7 cellular contexts compared by ENCODE assay signal in the genomic region with DNA sequence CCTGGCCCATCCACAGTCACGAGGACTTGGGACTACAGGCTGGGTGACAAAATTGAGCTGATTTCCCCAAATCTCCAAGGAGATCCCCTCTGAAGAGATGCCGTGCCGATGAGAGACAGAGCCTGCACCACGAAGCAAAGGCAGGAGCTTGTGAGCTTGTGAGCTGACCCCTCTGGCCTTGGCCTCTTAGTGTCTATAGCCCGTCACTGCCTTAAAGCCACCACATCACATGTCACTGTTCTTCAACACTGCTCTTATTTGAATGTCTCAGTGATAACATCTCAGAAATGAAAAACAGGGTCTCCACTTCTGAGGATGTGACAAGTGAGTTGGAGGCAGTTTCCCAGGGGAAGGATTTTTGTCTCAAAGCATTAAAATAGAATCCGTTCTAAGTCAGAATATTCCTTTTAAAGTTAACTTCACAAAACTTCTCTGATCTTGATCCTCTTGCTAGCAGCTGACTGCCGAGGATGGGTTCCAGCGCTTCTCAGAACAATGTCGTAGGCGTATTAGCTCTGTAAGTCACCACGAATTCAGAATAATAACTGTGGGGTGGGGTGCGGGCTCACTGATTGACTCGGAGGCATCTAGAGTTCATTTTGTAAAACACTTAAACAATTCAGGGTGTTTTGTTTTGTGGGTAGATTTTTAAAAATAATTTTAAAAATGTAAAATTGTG. TPM values are rescaled to one million over a fixed set of nuclear protein-coding genes. Genes with fewer than 3 reads are reported as not detected.
DNase-seq lines count a peak whose midpoint lies in the region; ATAC-seq lines count a peak whose summit lies in the region.

No MANE protein-coding gene starts in this region.

- no peak overlapping the region for H3K56ac ChIP-seq in mesendoderm (ENCODE audit: low read length)

- CTCF ChIA-PET in activated CD8-positive, alpha-beta T cell treated with anti-CD3 and anti-CD28 coated beads, Interleukin-2, amount 10 ng/mL, durations not matched to agents 7 days and 5 days (lab: Charles Lee), result interaction anchor here (0.6 to 3.8 kb wide), 12 partner anchors 9 to 279 kb away, joined by 3 to 29 read pairs (median 4); a partner anchor contains a TSS

- H3K79me2 ChIP-seq in mesendoderm (ENCODE audit: control insufficient read depth, insufficient read depth, low read length), result no peaks in the 10 kb centered on the region

- H4K5ac ChIP-seq in mesendoderm (ENCODE audit: low read length), result no peak overlapping the region

- H3K4me1 Mint-ChIP-seq in activated CD8-positive, alpha-beta T cell treated with anti-CD3 and anti-CD28 coated beads, Interleukin-2, amount 10 ng/mL, durations not matched to agents 7 days and 5 days (ENCODE audit: low read depth), result peaks cover 90% of the 10 kb centered on the region

- no peaks in the 10 kb centered on the region for H3K27me3 ChIP-seq in mesendoderm (ENCODE audit: insufficient read depth, low read length, poor library complexity)

- no peak overlapping the region for H2BK5ac ChIP-seq in mesendoderm (ENCODE audit: low read length)

- H3K23ac ChIP-seq in mesendoderm (ENCODE audit: low read length), result no peak overlapping the region

- no peak overlapping the region for H3K18ac ChIP-seq in mesendoderm (ENCODE audit: low read length)

- POLR2A ChIA-PET in activated CD8-positive, alpha-beta T cell treated with anti-CD3 and anti-CD28 coated beads, Interleukin-2, amount 10 ng/mL, durations not matched to agents 7 days and 5 days (lab: Charles Lee), result interaction anchor here (0.7 to 1.6 kb wide), 8 partner anchors 9 to 82 kb away, joined by 3 to 10 read pairs (median 4); a partner anchor contains a TSS

- H3K4me1 ChIP-seq in mesendoderm (ENCODE audit: control insufficient read depth, low read depth, low read length), result no peaks in the 10 kb centered on the region

- peak overlapping the region; percentile 63 for H3K4me3 Mint-ChIP-seq in activated CD8-positive, alpha-beta T cell treated with anti-CD3 and anti-CD28 coated beads, Interleukin-2, amount 10 ng/mL, durations not matched to agents 7 days and 5 days

- intact Hi-C loops in Right ventricle myocardium superior (cut with DNase I), result no loop called here

- H2BK120ac ChIP-seq in mesendoderm (ENCODE audit: low read depth, low read length), result no peak overlapping the region

- H3K36me3 ChIP-seq in mesendoderm (ENCODE audit: control insufficient read depth, insufficient read depth, low read length), result no peaks in the 10 kb centered on the region

- no peak overlapping the region for H3K9ac ChIP-seq in mesendoderm (ENCODE audit: low read length)

- no peak overlapping the region for H4K8ac ChIP-seq in mesendoderm (ENCODE audit: low read depth, low read length)

- no peaks in the 10 kb centered on the region for H3K27me3 Mint-ChIP-seq in activated CD8-positive, alpha-beta T cell treated with anti-CD3 and anti-CD28 coated beads, Interleukin-2, amount 10 ng/mL, durations not matched to agents 7 days and 5 days (ENCODE audit: low read depth)

- DNase-seq in activated CD8-positive, alpha-beta T cell treated with anti-CD3 and anti-CD28 coated beads, Interleukin-2, amount 10 ng/mL, durations not matched to agents 7 days and 5 days, result peak; percentile 42
- DNase-seq in Right ventricle myocardium superior, result peak; percentile 54
- peak; percentile 39 for DNase-seq in stimulated activated CD8-positive, alpha-beta memory T cell treated with anti-CD3 and anti-CD28 coated beads, Interleukin-12 subunit alpha, Interleukin-12 subunit beta, amount 100 ng/mL, for 4 hours (ENCODE audit: low read depth)
- DNase-seq in DMS 273 (lab: John Stamatoyannopoulos, UW; ENCODE audit: unreplicated experiment), result no peak
- no peak for DNase-seq in NCI-H446 (lab: John Stamatoyannopoulos, UW)
- DNase-seq in mesendoderm, result no peak

- ATAC-seq in HG02798 (IDR thresholded peaks at IDR 0.05; ENCODE audit: poor library complexity, unreplicated experiment) (peak; percentile 69), Right ventricle myocardium superior (ENCODE audit: poor library complexity) (peak; percentile 68)
- peak; percentile 30 for ATAC-seq in activated CD8-positive, alpha-beta T cell treated with anti-CD3 and anti-CD28 coated beads, Interleukin-2, amount 10 ng/mL, durations not matched to agents 7 days and 5 days

- no peak overlapping the region for H3K4me2 ChIP-seq in mesendoderm (ENCODE audit: low read length)

- H2BK15ac ChIP-seq in mesendoderm (replicated peaks; ENCODE audit: low read depth), result no peak overlapping the region

- no peak overlapping the region for H3K27ac ChIP-seq in mesendoderm (ENCODE audit: low read depth, low read length)

- H3K79me1 ChIP-seq in mesendoderm (ENCODE audit: low read length), result no peaks in the 10 kb centered on the region

- H3K27ac Mint-ChIP-seq in activated CD8-positive, alpha-beta T cell treated with anti-CD3 and anti-CD28 coated beads, Interleukin-2, amount 10 ng/mL, durations not matched to agents 7 days and 5 days, result peak overlapping the region; percentile 80

- H3K9me3 Mint-ChIP-seq in activated CD8-positive, alpha-beta T cell treated with anti-CD3 and anti-CD28 coated beads, Interleukin-2, amount 10 ng/mL, durations not matched to agents 7 days and 5 days (ENCODE audit: insufficient read depth), result no peaks in the 10 kb centered on the region

- H3K4me3 ChIP-seq in mesendoderm (ENCODE audit: low read length), result no peak overlapping the region

- no CpG with 5 or more reads among the region's 13 CpGs for WGBS in mesendoderm (ENCODE audit: extremely low coverage, insufficient coverage, low lambda C conversion rate)

- peaks cover 67% of the 10 kb centered on the region for H3K36me3 Mint-ChIP-seq in activated CD8-positive, alpha-beta T cell treated with anti-CD3 and anti-CD28 coated beads, Interleukin-2, amount 10 ng/mL, durations not matched to agents 7 days and 5 days (ENCODE audit: low read depth)

- no peak overlapping the region for H3K4ac ChIP-seq in mesendoderm (ENCODE audit: low read depth, low read length)

- no peak overlapping the region for H2AK5ac ChIP-seq in mesendoderm (ENCODE audit: low read length)

RNA-seq across cellular contexts. Expression of a gene that starts 37.5 kb away (rescaled TPM):
- 10 to 100 TPM; 82.1 to 85.2 TPM for total RNA-seq in activated CD8-positive, alpha-beta T cell treated with anti-CD3 and anti-CD28 coated beads, Interleukin-2, amount 10 ng/mL, durations not matched to agents 7 days and 5 days
- total RNA-seq in Right ventricle myocardium superior, result 3.0 TPM
- 5.2 TPM for polyA plus RNA-seq in mesendoderm (2013, experiment 1 of 2)
- polyA plus RNA-seq in mesendoderm (2013, experiment 2 of 2), result 5.9 TPM

Comparison
In these comparisons a context has a peak if more than half of its experiments do, and no peak if none do; other contexts are left out.
1. DNase-seq: peak in activated CD8-positive, alpha-beta T cell treated with anti-CD3 and anti-CD28 coated beads, Interleukin-2, amount 10 ng/mL, durations not matched to agents 7 days and 5 days (single experiment), Right ventricle myocardium superior (single experiment) and stimulated activated CD8-positive, alpha-beta memory T cell treated with anti-CD3 and anti-CD28 coated beads, Interleukin-12 subunit alpha, Interleukin-12 subunit beta, amount 100 ng/mL, for 4 hours (single experiment); none in DMS 273 (single experiment), NCI-H446 (0 of 2) and mesendoderm (single experiment).
2. RNA of a gene that starts 37.5 kb away (total RNA-seq): 82.1 to 85.2 TPM in activated CD8-positive, alpha-beta T cell treated with anti-CD3 and anti-CD28 coated beads, Interleukin-2, amount 10 ng/mL, durations not matched to agents 7 days and 5 days; 3.0 TPM in Right ventricle myocardium superior (single experiment); every median in the first group is over 10 times any median in the second.
3. Peak in every context shown above with its lines, with median percentiles within 50 percentile points of each other: ATAC-seq.